26 cellular contexts compared by ENCODE assay signal in the genomic region with DNA sequence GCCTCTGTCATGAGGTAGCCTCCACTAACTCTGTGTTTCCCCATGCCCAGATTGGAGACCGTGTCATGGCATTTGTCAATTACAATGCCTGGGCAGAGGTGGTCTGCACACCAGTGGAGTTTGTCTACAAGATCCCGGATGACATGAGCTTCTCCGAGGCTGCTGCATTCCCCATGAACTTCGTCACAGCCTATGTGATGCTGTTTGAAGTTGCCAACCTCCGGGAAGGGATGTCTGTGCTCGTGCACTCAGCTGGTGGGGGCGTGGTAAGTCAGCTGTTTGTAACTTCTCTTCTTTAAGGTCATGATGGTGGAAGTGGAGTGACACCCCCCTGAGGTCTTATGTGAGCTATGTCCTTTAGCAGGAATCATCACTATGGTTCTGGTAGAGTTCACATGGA. TPM values are rescaled to one million over a fixed set of nuclear protein-coding genes. Genes with fewer than 3 reads are reported as not detected.
"Had no signal": no experiment of that assay in that cellular context is flagged by ENCODE, and none has a peak within 500 bp of the region (broad histone marks: within the 10 kb centered on the region; RNA-seq: fewer than 3 reads in every experiment).

No MANE protein-coding gene starts in this region.

- H3K79me2 ChIP-seq: hepatocyte had no signal

- ATAC-seq: mucosa of descending colon; naive thymus-derived CD4-positive, alpha-beta T cell; natural killer cell treated with Interleukin-12 subunit alpha and Interleukin-12 subunit beta and Interleukin-15 and Interleukin-18, amount 100 ng/mL, for 72 hours; right lobe of liver; stimulated activated memory B cell treated with anti-CD40 and anti-IgM and Interleukin-4, amounts not matched to agents 10 μg/mL and 1 μg/mL and 100 μg/mL, for 72 hours had no signal

- H3K27me3 Mint-ChIP-seq: stimulated activated memory B cell treated with anti-CD40 and anti-IgM and Interleukin-4, amounts not matched to agents 10 μg/mL and 1 μg/mL and 100 μg/mL, for 72 hours had no signal

- H3K4me1 Mint-ChIP-seq: naive thymus-derived CD4-positive, alpha-beta T cell; stimulated activated memory B cell treated with anti-CD40 and anti-IgM and Interleukin-4, amounts not matched to agents 10 μg/mL and 1 μg/mL and 100 μg/mL, for 72 hours had no signal

- H3K4me2 ChIP-seq: hepatocyte, smooth muscle cell had no signal

- H3K4me1 ChIP-seq: heart right ventricle, left ventricle myocardium inferior, right atrium auricular region, right lobe of liver, stomach, testis, thyroid gland, transverse colon, upper lobe of left lung had no signal

- H3K9me3 Mint-ChIP-seq: natural killer cell treated with Interleukin-12 subunit alpha and Interleukin-12 subunit beta and Interleukin-15 and Interleukin-18, amount 100 ng/mL, for 72 hours; stimulated activated memory B cell treated with anti-CD40 and anti-IgM and Interleukin-4, amounts not matched to agents 10 μg/mL and 1 μg/mL and 100 μg/mL, for 72 hours had no signal

- H2AFZ ChIP-seq: hepatocyte had no signal

- H3K4me3 Mint-ChIP-seq: naive thymus-derived CD4-positive, alpha-beta T cell; natural killer cell treated with Interleukin-12 subunit alpha and Interleukin-12 subunit beta and Interleukin-15 and Interleukin-18, amount 100 ng/mL, for 72 hours; stimulated activated memory B cell treated with anti-CD40 and anti-IgM and Interleukin-4, amounts not matched to agents 10 μg/mL and 1 μg/mL and 100 μg/mL, for 72 hours had no signal

- H3K36me3 Mint-ChIP-seq: naive thymus-derived CD4-positive, alpha-beta T cell; natural killer cell treated with Interleukin-12 subunit alpha and Interleukin-12 subunit beta and Interleukin-15 and Interleukin-18, amount 100 ng/mL, for 72 hours; stimulated activated memory B cell treated with anti-CD40 and anti-IgM and Interleukin-4, amounts not matched to agents 10 μg/mL and 1 μg/mL and 100 μg/mL, for 72 hours had no signal

- H3K9me3 ChIP-seq: heart right ventricle, left ventricle myocardium inferior, mucosa of descending colon, ovary, right atrium auricular region, right lobe of liver, stomach, testis, thyroid gland, transverse colon, upper lobe of left lung had no signal

- H3K27me3 ChIP-seq: hepatocyte, ovary, right atrium auricular region, right lobe of liver, testis, thyroid gland, upper lobe of left lung had no signal

- H3K4me3 ChIP-seq: heart right ventricle, hepatocyte, left ventricle myocardium inferior, lung, mucosa of descending colon, ovary, right atrium auricular region, right lobe of liver, smooth muscle cell, stomach, testis, thyroid gland, transverse colon, upper lobe of left lung had no signal

- H3K27ac Mint-ChIP-seq: naive thymus-derived CD4-positive, alpha-beta T cell; natural killer cell treated with Interleukin-12 subunit alpha and Interleukin-12 subunit beta and Interleukin-15 and Interleukin-18, amount 100 ng/mL, for 72 hours; progenitor cell of endocrine pancreas; stimulated activated memory B cell treated with anti-CD40 and anti-IgM and Interleukin-4, amounts not matched to agents 10 μg/mL and 1 μg/mL and 100 μg/mL, for 72 hours had no signal

- H3K27ac ChIP-seq: heart right ventricle, hepatocyte, left ventricle myocardium inferior, ovary, right atrium auricular region, right lobe of liver, stomach, testis, thyroid gland, transverse colon, upper lobe of left lung had no signal

- DNase-seq: heart right ventricle; islet precursor cell; left ventricle myocardium inferior; midbrain; mucosa of descending colon; naive thymus-derived CD4-positive, alpha-beta T cell; ovary; right lobe of liver; stimulated activated CD4-positive, alpha-beta T cell treated with anti-CD3 and anti-CD28 coated beads, Interleukin-1b, Interleukin-23, amount 100 ng/mL, for 48 hours; stimulated activated CD4-positive, alpha-beta T cell treated with anti-CD3 and anti-CD28 coated beads, Interleukin-2, amount 100 ng/mL, for 48 hours; stimulated activated CD4-positive, alpha-beta T cell treated with anti-CD3 and anti-CD28 coated beads, Interleukin-4, amount 100 ng/mL, for 4 hours; stimulated activated CD8-positive, alpha-beta memory T cell treated with anti-CD3 and anti-CD28 coated beads, Interleukin-4, amount 100 ng/mL, for 48 hours; stimulated activated naive CD4-positive, alpha-beta T cell treated with Interleukin-2 at 50 U/mL for 16 hours; stomach; testis; thyroid gland; transverse colon; upper lobe of left lung had no signal

- H3K36me3 ChIP-seq: heart right ventricle, left ventricle myocardium inferior, ovary, right atrium auricular region, right lobe of liver, stomach, thyroid gland, transverse colon, upper lobe of left lung had no signal

RNA-seq across cellular contexts. Expression of gene VAT1L, which starts 36.8 kb away (rescaled TPM):
- total RNA-seq: myocyte; naive thymus-derived CD4-positive, alpha-beta T cell had no signal
- polyA plus RNA-seq: naive thymus-derived CD4-positive, alpha-beta T cell had no signal
